ENCODE assay signal across 9 cellular contexts in genomic region chr15:26628879-26629529, GRCh38.
DNase-seq lines count a peak whose midpoint lies in the region; ATAC-seq and TF ChIP-seq lines count a peak whose summit lies in the region.
"Had no signal": no experiment of that assay in that cellular context is flagged by ENCODE, and none has a peak within 500 bp of the region (broad histone marks: within the 10 kb centered on the region; RNA-seq: fewer than 3 reads in every experiment).

No MANE protein-coding gene starts in this region.

- WGBS in sigmoid colon, 2 donors: 77% methylated on average over 41 of the region's 41 CpGs

- peak; percentile 66 for DNase-seq in HEK293T (ENCODE audit: extremely low spot score)
- DNase-seq in left cardiac atrium: peak; percentile 73
- DNase-seq in sigmoid colon: no peak
- DNase-seq in NCI-H1048 (lab: John Stamatoyannopoulos, UW): no peak
- no peak for DNase-seq in activated CD8-positive, alpha-beta memory T cell treated with anti-CD3 and anti-CD28 coated beads, Interleukin-2, amount 10 ng/mL, durations not matched to agents 7 days and 5 days
- no peak for DNase-seq in GM10248 (ENCODE audit: extremely low spot score)
- DNase-seq in NCI-H82 (lab: John Stamatoyannopoulos, UW): no peak
- DNase-seq: NCI-H226 had no signal

- H3K9me3 ChIP-seq in sigmoid colon: peaks cover 0 to 5% (median 0%) of the 10 kb centered on the region in 4 donors

- no peaks in the 10 kb centered on the region for H3K36me3 ChIP-seq in sigmoid colon

- no peaks in the 10 kb centered on the region for H3K36me3 Mint-ChIP-seq in activated CD8-positive, alpha-beta memory T cell treated with anti-CD3 and anti-CD28 coated beads, Interleukin-2, amount 10 ng/mL, durations not matched to agents 7 days and 5 days

- CTCF ChIA-PET in HEK293T (lab: Yijun Ruan, JAX): no interaction called here
- CTCF ChIA-PET in activated CD8-positive, alpha-beta memory T cell treated with anti-CD3 and anti-CD28 coated beads, Interleukin-2, amount 10 ng/mL, durations not matched to agents 7 days and 5 days (lab: Charles Lee): no interaction called here
- CTCF ChIA-PET in GM10248 (lab: Yijun Ruan, JAX): no interaction called here

- H3K27me3 ChIP-seq in sigmoid colon: no peaks in the 10 kb centered on the region

- no peak for TF ChIP-seq POLR2A in sigmoid colon (IDR thresholded peaks at IDR 0.05)

- no peak for TF ChIP-seq EP300 in sigmoid colon (IDR thresholded peaks at IDR 0.05)

- no peaks in the 10 kb centered on the region for H3K4me1 Mint-ChIP-seq in activated CD8-positive, alpha-beta memory T cell treated with anti-CD3 and anti-CD28 coated beads, Interleukin-2, amount 10 ng/mL, durations not matched to agents 7 days and 5 days

- peak; percentile 91 to 93 for ATAC-seq in left cardiac atrium
- no peak for ATAC-seq in activated CD8-positive, alpha-beta memory T cell treated with anti-CD3 and anti-CD28 coated beads, Interleukin-2, amount 10 ng/mL, durations not matched to agents 7 days and 5 days

- intact Hi-C loops in left cardiac atrium (cut with DNase I): no loop called here
- intact Hi-C loops in sigmoid colon (cut with DNase I): no loop called here

- H3K4me1 ChIP-seq in sigmoid colon: no peaks in the 10 kb centered on the region

- H3K9me3 Mint-ChIP-seq in activated CD8-positive, alpha-beta memory T cell treated with anti-CD3 and anti-CD28 coated beads, Interleukin-2, amount 10 ng/mL, durations not matched to agents 7 days and 5 days (ENCODE audit: low read depth): peaks cover 17% of the 10 kb centered on the region

- H3K4me3 Mint-ChIP-seq in activated CD8-positive, alpha-beta memory T cell treated with anti-CD3 and anti-CD28 coated beads, Interleukin-2, amount 10 ng/mL, durations not matched to agents 7 days and 5 days: no peak overlapping the region

- H3K27ac Mint-ChIP-seq in activated CD8-positive, alpha-beta memory T cell treated with anti-CD3 and anti-CD28 coated beads, Interleukin-2, amount 10 ng/mL, durations not matched to agents 7 days and 5 days: no peak overlapping the region

- H3K27ac ChIP-seq in VCaP (peak overlapping the region; percentile 97), sigmoid colon (peak overlapping the region in 1 of 4 donors; percentile 5)

- POLR2A ChIA-PET in HEK293T (lab: Yijun Ruan, JAX) (no interaction called here), GM10248 (lab: Yijun Ruan, JAX) (no interaction called here)

- H3K4me3 ChIP-seq in sigmoid colon: peak overlapping the region in 3 of 4 donors; percentile 15 to 35 (median 26)

- TF ChIP-seq CTCF in VCaP (conservative IDR thresholded peaks at IDR 0.05): peak; percentile 40
- TF ChIP-seq CTCF in sigmoid colon (IDR thresholded peaks at IDR 0.05): no peak
- no peak for TF ChIP-seq CTCF in GM10248 (IDR thresholded peaks at IDR 0.05; ENCODE audit: control extremely low read depth, extremely low read depth, low read depth, missing control alignments)

- no peaks in the 10 kb centered on the region for H3K27me3 Mint-ChIP-seq in activated CD8-positive, alpha-beta memory T cell treated with anti-CD3 and anti-CD28 coated beads, Interleukin-2, amount 10 ng/mL, durations not matched to agents 7 days and 5 days

TF ChIP-seq in HEK293T, 16 proteins besides CTCF, POLR2A, EP300 and RAD21:
- TF ChIP-seq ELF4 (IDR thresholded peaks at IDR 0.05): no peak
- no peak for TF ChIP-seq ZNF384 (IDR thresholded peaks at IDR 0.05)
- no peak for TF ChIP-seq FOXK2 (IDR thresholded peaks at IDR 0.05)
- TF ChIP-seq L3MBTL2 (conservative IDR thresholded peaks at IDR 0.05): 0 out of 2 replicates have a peak, but pooled peaks have one; percentile 21
- no peak for TF ChIP-seq NFRKB (IDR thresholded peaks at IDR 0.05)
- no peak for TF ChIP-seq HDGF (IDR thresholded peaks at IDR 0.05; ENCODE audit: borderline replicate concordance)
TF ChIP-seq in HEK293T: peak in this region for 1.

Comparison
In these comparisons a context has a peak if more than half of its experiments do, and no peak if none do; other contexts are left out.
1. DNase-seq: peak in HEK293T (single experiment) and left cardiac atrium (single experiment); none in sigmoid colon (single experiment), NCI-H1048 (single experiment), activated CD8-positive, alpha-beta memory T cell treated with anti-CD3 and anti-CD28 coated beads, Interleukin-2, amount 10 ng/mL, durations not matched to agents 7 days and 5 days (single experiment), GM10248 (single experiment) and NCI-H82 (single experiment).